ENCODE assay signal across 12 cellular contexts in the genomic region with DNA sequence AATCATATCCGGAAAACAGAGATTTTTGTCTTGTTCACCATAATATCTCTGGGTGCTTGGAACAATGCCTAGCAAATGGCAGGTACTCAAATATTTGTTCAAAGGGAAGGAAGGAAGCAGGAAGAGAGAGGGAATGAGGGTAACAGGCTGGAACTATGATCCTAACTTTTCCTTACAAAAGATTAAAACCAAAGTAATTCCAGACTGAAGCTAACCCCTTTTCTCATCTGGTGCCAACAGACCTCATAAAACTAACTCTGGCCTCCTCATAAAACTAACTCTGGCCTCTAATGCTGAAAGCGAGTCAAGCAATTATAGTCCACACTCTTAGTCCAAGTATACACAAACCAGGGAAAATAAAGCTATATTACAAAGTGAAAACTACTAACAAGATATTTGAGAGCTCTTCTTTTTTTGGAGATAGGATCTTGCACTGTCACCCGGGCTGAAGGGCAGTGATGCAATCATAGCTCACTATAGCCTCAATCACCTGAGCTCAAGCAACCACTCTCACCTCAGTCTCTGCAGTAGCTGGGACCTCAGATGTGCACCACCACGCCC.
DNase-seq lines count a peak whose midpoint lies in the region; ATAC-seq, FAIRE-seq and TF ChIP-seq lines count a peak whose summit lies in the region.
"Had no signal": no experiment of that assay in that cellular context is flagged by ENCODE, and none has a peak within 500 bp of the region (broad histone marks: within the 10 kb centered on the region; RNA-seq: fewer than 3 reads in every experiment).

No MANE protein-coding gene starts in this region.

- no peaks in the 10 kb centered on the region for H3K36me3 ChIP-seq in heart right ventricle
- no peaks in the 10 kb centered on the region for H3K36me3 ChIP-seq in heart left ventricle
- peaks cover 1 to 3% of the 10 kb centered on the region in 2 experiments; a peak in 1 of 5 replicates for H3K36me3 ChIP-seq in HepG2 (replicated peaks in 1 of 2; ENCODE audit: control insufficient read depth in 1 of 2, insufficient read depth in 2 of 2, low read length in 2 of 2)

- H2AFZ ChIP-seq in HepG2 (ENCODE audit: low read length) = no peak overlapping the region

- TF ChIP-seq CTCF in heart right ventricle (IDR thresholded peaks at IDR 0.05) (no peak), heart left ventricle (IDR thresholded peaks at IDR 0.05) (no peak), HepG2 (CRISPR knock-in tag; IDR thresholded peaks at IDR 0.05) (no peak)

- H3K27ac Mint-ChIP-seq in activated naive CD8-positive, alpha-beta T cell treated with anti-CD3 and anti-CD28 coated beads for 36 hours = peak overlapping the region; percentile 44

- POLR2A ChIA-PET in HepG2 (lab: Yijun Ruan, JAX) = interaction anchor here (0.6 kb wide), 1 partner anchor 1909 kb away, joined by 3 read pairs; a partner anchor contains a TSS

- in situ Hi-C loops in HepG2 (cut with HindIII; ENCODE audit: extremely low pct_ligation_motif_present, low pct_unique_long_range_greater_than_20kb) = no loop called here

- intact Hi-C loops in heart right ventricle (cut with DNase I) (loop anchor here in 1 of 10 donors (5.0 kb wide), 1 partner anchor 84 kb away; a partner anchor contains a TSS), heart left ventricle (cut with DNase I) (no loop called here), HepG2 (cut with micrococcal nuclease; ENCODE audit: unreplicated experiment) (no loop called here)

- H3K4me2 ChIP-seq in HepG2 (ENCODE audit: low read depth, low read length) = peak overlapping the region; percentile 54

- peaks cover 74% of the 10 kb centered on the region for H4K20me1 ChIP-seq in HepG2 (ENCODE audit: insufficient read depth, low read length)

- H3K4me3 Mint-ChIP-seq in activated naive CD8-positive, alpha-beta T cell treated with anti-CD3 and anti-CD28 coated beads for 36 hours = no peak overlapping the region

- H3K36me3 Mint-ChIP-seq in activated naive CD8-positive, alpha-beta T cell treated with anti-CD3 and anti-CD28 coated beads for 36 hours = peaks cover 21% of the 10 kb centered on the region

- no peaks in the 10 kb centered on the region for H3K9me3 ChIP-seq in heart right ventricle
- H3K9me3 ChIP-seq in heart left ventricle = no peaks in the 10 kb centered on the region
- no peaks in the 10 kb centered on the region for H3K9me3 ChIP-seq in HepG2 (ENCODE audit: low read length)

- TF ChIP-seq POLR2A in heart left ventricle (IDR thresholded peaks at IDR 0.05) (no peak), HepG2 (IDR thresholded peaks at IDR 0.05; ENCODE audit: insufficient read depth in 1 of 2, low read depth in 2 of 2, low read length in 2 of 2) (no peak)

- TF ChIP-seq RAD21 in HepG2 (CRISPR knock-in tag; IDR thresholded peaks at IDR 0.05) = no peak

- ATAC-seq in heart right ventricle (no peak), heart left ventricle (no peak), HepG2 (peak; percentile 70), GM18861 (IDR thresholded peaks at IDR 0.05; ENCODE audit: unreplicated experiment) (no peak)

- H3K4me3 ChIP-seq in heart right ventricle = no peak overlapping the region
- no peak overlapping the region for H3K4me3 ChIP-seq in heart left ventricle
- H3K4me3 ChIP-seq in HepG2 (replicated peaks in 1 of 3; ENCODE audit: insufficient read depth in 1 of 3, low read depth in 2 of 3, low read length in 3 of 3) = peak overlapping the region in 2 of 3 experiments; percentile 6 to 27; a peak in 1 of 6 replicates

- H3K9ac ChIP-seq in HepG2 (ENCODE audit: insufficient read depth, low read depth, low read length) = peak overlapping the region; percentile 6; the same call in 1 of the 2 replicates

- DNase-seq in heart right ventricle (no peak), heart left ventricle (no peak), HepG2 (ENCODE audit: low spot score) (peak; percentile 61), NCI-H446 (lab: John Stamatoyannopoulos, UW) (no peak), HCEC 1CT (no peak), iPS-NIHi7 (ENCODE audit: extremely low spot score) (no peak)
- no peak for DNase-seq in activated naive CD8-positive, alpha-beta T cell treated with anti-CD3 and anti-CD28 coated beads for 36 hours
- DNase-seq: activated naive CD4-positive, alpha-beta T cell treated with anti-CD3 and anti-CD28 coated beads, Interleukin-2, amount 50 U/mL, for 16 hours; NCI-H1930 had no signal

- peaks cover 9 to 76% (median 51%) of the 10 kb centered on the region in 9 donors for H3K4me1 ChIP-seq in heart right ventricle
- peaks cover 14 to 83% (median 49%) of the 10 kb centered on the region in 12 donors for H3K4me1 ChIP-seq in heart left ventricle
- H3K4me1 ChIP-seq in HepG2 (ENCODE audit: insufficient read depth, low read length) = peaks cover 52% of the 10 kb centered on the region

- TF ChIP-seq EP300 in HepG2 (IDR thresholded peaks at IDR 0.05; ENCODE audit: low read depth in 2 of 2, low read length in 2 of 2) = no peak
- TF ChIP-seq EP300 in HepG2 (CRISPR knock-in tag; IDR thresholded peaks at IDR 0.05; ENCODE audit: borderline replicate concordance) = no peak

- H3K27me3 ChIP-seq in heart right ventricle (no peaks in the 10 kb centered on the region), heart left ventricle (no peaks in the 10 kb centered on the region), HepG2 (ENCODE audit: control insufficient read depth in 1 of 2, insufficient read depth in 2 of 2, low read length in 2 of 2) (no peaks in the 10 kb centered on the region)

- H3K79me2 ChIP-seq in HepG2 (ENCODE audit: insufficient read depth, low read length) = peaks cover 96% of the 10 kb centered on the region

- H3K9me3 Mint-ChIP-seq in activated naive CD8-positive, alpha-beta T cell treated with anti-CD3 and anti-CD28 coated beads for 36 hours = peaks cover 2% of the 10 kb centered on the region

- WGBS in heart right ventricle, 2 donors = 53 to 63% methylated on average over 4 of the region's 4 CpGs
- whole genome bisulfite sequencing in heart left ventricle, 4 donors = 45 to 61% (median 48%) methylated on average over 4 of the region's 4 CpGs
- WGBS in HepG2 (ENCODE audit: low lambda C conversion rate) = 33% methylated on average over 4 of the region's 4 CpGs

- FAIRE-seq in HepG2 (lab: Jason Lieb, UNC) = no peak
- FAIRE-seq: endometrium, keratinocyte had no signal

- BruUV-seq in HepG2 (replicated peaks; lab: Mats Ljungman, UMichigan) = no TSS peak

- H3K4me1 Mint-ChIP-seq in activated naive CD8-positive, alpha-beta T cell treated with anti-CD3 and anti-CD28 coated beads for 36 hours = peaks cover 58% of the 10 kb centered on the region

- no peaks in the 10 kb centered on the region for H3K27me3 Mint-ChIP-seq in activated naive CD8-positive, alpha-beta T cell treated with anti-CD3 and anti-CD28 coated beads for 36 hours

- peak overlapping the region in 6 of 10 donors; percentile 9 to 48 (median 24) for H3K27ac ChIP-seq in heart right ventricle
- H3K27ac ChIP-seq in heart left ventricle = peak overlapping the region in 4 of 12 donors; percentile 4 to 35 (median 30)
- H3K27ac ChIP-seq in HepG2 (ENCODE audit: extremely low read length, insufficient read depth, low read length) = peak overlapping the region; percentile 47

- CTCF ChIA-PET in HepG2 (lab: Yijun Ruan, JAX; ENCODE audit: low intra/inter-chr PET ratio, low total read pairs) = no interaction called here

TF ChIP-seq in HepG2, 621 proteins besides CTCF, POLR2A, EP300 and RAD21 (continues in another document):
- TF ChIP-seq ZIK1 (CRISPR knock-in tag; IDR thresholded peaks at IDR 0.05; ENCODE audit: borderline replicate concordance, low read depth) (no peak), ZNF670 (CRISPR knock-in tag; IDR thresholded peaks at IDR 0.05; ENCODE audit: borderline replicate concordance) (0 out of 2 replicates have a peak, but pooled peaks have one; percentile 49), SOX5 (CRISPR knock-in tag; IDR thresholded peaks at IDR 0.05; ENCODE audit: borderline replicate concordance) (peak; percentile 43; the same call in 1 of the 2 replicates), PCBP2 (optimal IDR thresholded peaks at IDR 0.05; ENCODE audit: low read depth, low read length, poor library complexity, severe bottlenecking) (no peak), RFX1 (IDR thresholded peaks at IDR 0.05) (no peak), ZKSCAN8 (CRISPR knock-in tag; IDR thresholded peaks at IDR 0.05; ENCODE audit: borderline replicate concordance) (no peak), HDAC1 (CRISPR knock-in tag; IDR thresholded peaks at IDR 0.05) (0 out of 2 replicates have a peak, but pooled peaks have one; percentile 35), RARG (CRISPR knock-in tag; IDR thresholded peaks at IDR 0.05; ENCODE audit: low read depth) (no peak), ZNF781 (CRISPR knock-in tag; IDR thresholded peaks at IDR 0.05; ENCODE audit: borderline replicate concordance, not compliant biosample characterization) (no peak), ERF (CRISPR knock-in tag; IDR thresholded peaks at IDR 0.05) (no peak), ZNF550 (CRISPR knock-in tag; IDR thresholded peaks at IDR 0.05; ENCODE audit: borderline replicate concordance) (no peak)
- TF ChIP-seq, protein P1, sequence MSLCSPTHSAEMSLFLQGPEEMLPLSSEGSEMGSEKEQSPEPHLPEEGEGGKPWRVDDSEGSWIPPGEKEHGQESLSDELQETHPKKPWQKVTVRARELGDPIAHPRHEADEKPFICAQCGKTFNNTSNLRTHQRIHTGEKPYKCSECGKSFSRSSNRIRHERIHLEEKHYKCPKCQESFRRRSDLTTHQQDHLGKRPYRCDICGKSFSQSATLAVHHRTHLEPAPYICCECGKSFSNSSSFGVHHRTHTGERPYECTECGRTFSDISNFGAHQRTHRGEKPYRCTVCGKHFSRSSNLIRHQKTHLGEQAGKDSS (CRISPR knock-in tag; IDR thresholded peaks at IDR 0.05; ENCODE audit: borderline replicate concordance, low read depth) = no peak
- TF ChIP-seq, protein P2, sequence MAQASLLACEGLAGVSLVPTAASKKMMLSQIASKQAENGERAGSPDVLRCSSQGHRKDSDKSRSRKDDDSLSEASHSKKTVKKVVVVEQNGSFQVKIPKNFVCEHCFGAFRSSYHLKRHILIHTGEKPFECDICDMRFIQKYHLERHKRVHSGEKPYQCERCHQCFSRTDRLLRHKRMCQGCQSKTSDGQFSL (CRISPR knock-in tag; IDR thresholded peaks at IDR 0.05) = no peak

Comparison
In these comparisons a context has a peak if more than half of its experiments do, and no peak if none do; other contexts are left out.
1. H3K4me3 ChIP-seq: peak in HepG2 (2 of 3); none in heart right ventricle (0 of 10) and heart left ventricle (0 of 12).